ENCODE assay signal across 1 cellular context in the genomic region with DNA sequence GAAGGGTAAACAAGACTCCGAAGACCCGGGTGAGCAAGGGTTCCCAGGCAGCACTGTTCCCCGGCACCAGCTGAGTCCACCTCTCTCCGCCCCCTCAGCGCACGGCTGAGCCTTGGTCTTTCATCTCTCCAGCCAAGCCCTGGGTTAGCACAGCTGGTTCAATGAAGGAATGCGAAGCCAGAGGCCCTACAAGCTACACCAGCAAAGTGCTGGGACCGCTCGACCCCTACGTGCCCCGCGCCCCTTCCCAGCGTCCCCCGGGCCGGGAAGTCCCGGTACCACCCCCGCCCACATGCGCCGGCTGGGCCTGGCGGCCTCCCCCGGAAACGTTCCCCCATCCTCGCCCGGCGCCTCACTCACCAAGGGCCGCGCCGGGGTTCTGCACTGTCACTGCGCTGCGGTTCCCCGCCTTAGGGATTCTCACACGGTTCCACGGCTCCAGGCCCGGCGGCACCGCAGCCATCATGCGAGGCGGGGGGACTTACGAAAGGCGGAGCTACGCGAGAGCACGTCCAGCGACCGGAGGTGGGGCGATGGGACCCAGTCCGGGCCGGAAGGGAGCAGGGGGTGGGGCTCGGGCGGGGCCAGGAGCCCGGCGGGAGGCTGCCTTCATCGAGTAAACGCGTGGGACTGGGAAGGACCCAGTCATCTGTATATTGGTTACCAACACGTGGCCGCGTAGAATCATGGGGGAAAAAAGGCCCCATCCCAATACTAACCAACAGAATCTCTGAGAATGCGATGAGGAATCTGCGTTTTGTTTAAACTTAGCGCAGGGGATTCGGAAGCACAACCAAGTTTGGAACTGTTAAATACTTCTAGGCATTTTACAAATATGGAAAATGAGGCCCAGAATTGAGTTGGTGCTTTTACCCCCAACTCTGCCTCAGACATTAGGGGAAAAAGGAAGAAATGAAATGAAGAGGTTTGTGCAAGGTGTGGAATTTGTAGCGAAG.
A peak's percentile ranks its signal among the peaks of the same experiment; 100 is the strongest.
TF ChIP-seq lines count a peak whose summit lies in the region.

No MANE protein-coding gene starts in this region.

TF ChIP-seq in HepG2, 621 proteins besides CTCF, POLR2A, EP300 and RAD21 (continued from another document and continues in another):
- TF ChIP-seq, protein P1, sequence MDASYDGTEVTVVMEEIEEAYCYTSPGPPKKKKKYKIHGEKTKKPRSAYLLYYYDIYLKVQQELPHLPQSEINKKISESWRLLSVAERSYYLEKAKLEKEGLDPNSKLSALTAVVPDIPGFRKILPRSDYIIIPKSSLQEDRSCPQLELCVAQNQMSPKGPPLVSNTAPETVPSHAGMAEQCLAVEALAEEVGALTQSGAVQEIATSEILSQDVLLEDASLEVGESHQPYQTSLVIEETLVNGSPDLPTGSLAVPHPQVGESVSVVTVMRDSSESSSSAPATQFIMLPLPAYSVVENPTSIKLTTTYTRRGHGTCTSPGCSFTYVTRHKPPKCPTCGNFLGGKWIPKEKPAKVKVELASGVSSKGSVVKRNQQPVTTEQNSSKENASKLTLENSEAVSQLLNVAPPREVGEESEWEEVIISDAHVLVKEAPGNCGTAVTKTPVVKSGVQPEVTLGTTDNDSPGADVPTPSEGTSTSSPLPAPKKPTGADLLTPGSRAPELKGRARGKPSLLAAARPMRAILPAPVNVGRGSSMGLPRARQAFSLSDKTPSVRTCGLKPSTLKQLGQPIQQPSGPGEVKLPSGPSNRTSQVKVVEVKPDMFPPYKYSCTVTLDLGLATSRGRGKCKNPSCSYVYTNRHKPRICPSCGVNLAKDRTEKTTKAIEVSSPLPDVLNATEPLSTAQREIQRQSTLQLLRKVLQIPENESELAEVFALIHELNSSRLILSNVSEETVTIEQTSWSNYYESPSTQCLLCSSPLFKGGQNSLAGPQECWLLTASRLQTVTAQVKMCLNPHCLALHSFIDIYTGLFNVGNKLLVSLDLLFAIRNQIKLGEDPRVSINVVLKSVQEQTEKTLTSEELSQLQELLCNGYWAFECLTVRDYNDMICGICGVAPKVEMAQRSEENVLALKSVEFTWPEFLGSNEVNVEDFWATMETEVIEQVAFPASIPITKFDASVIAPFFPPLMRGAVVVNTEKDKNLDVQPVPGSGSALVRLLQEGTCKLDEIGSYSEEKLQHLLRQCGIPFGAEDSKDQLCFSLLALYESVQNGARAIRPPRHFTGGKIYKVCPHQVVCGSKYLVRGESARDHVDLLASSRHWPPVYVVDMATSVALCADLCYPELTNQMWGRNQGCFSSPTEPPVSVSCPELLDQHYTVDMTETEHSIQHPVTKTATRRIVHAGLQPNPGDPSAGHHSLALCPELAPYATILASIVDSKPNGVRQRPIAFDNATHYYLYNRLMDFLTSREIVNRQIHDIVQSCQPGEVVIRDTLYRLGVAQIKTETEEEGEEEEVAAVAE (CRISPR knock-in tag; IDR thresholded peaks at IDR 0.05; ENCODE audit: borderline replicate concordance): no peak; the same call in 1 of the 2 replicates
- TF ChIP-seq ZNF569 (CRISPR knock-in tag; IDR thresholded peaks at IDR 0.05; ENCODE audit: borderline replicate concordance): peak; percentile 89; the same call in 1 of the 2 replicates
- peak; percentile 61; the same call in 1 of the 2 replicates for TF ChIP-seq CEBPG (CRISPR knock-in tag; IDR thresholded peaks at IDR 0.05)
- TF ChIP-seq ZFP41 (CRISPR knock-in tag; IDR thresholded peaks at IDR 0.05; ENCODE audit: borderline replicate concordance): peak; percentile 85; the same call in 1 of the 2 replicates
- peak; percentile 92 for TF ChIP-seq POGZ (CRISPR knock-in tag; IDR thresholded peaks at IDR 0.05)
- no peak for TF ChIP-seq HMG20B (CRISPR knock-in tag; conservative IDR thresholded peaks at IDR 0.05)
- no peak for TF ChIP-seq NR1H2 (CRISPR knock-in tag; IDR thresholded peaks at IDR 0.05; ENCODE audit: borderline replicate concordance, low read depth)
- no peak for TF ChIP-seq STAT5B (CRISPR knock-in tag; IDR thresholded peaks at IDR 0.05)
- TF ChIP-seq SRY (CRISPR knock-in tag; IDR thresholded peaks at IDR 0.05): peak; percentile 73; the same call in 1 of the 2 replicates
- TF ChIP-seq DPF2 (CRISPR knock-in tag; IDR thresholded peaks at IDR 0.05; ENCODE audit: borderline replicate concordance, low read depth): no peak
- no peak for TF ChIP-seq TP53 (CRISPR knock-in tag; conservative IDR thresholded peaks at IDR 0.05)
- 0 out of 2 replicates have a peak, but pooled peaks have one; percentile 90 for TF ChIP-seq SNAPC2 (CRISPR knock-in tag; IDR thresholded peaks at IDR 0.05)
- 0 out of 2 replicates have a peak, but pooled peaks have one; percentile 55 for TF ChIP-seq ZNF891 (CRISPR knock-in tag; IDR thresholded peaks at IDR 0.05)
- TF ChIP-seq JUND (CRISPR knock-in tag; IDR thresholded peaks at IDR 0.05): peak; percentile 69
- TF ChIP-seq SP140L (CRISPR knock-in tag; IDR thresholded peaks at IDR 0.05; ENCODE audit: borderline replicate concordance): peak; percentile 42; the same call in 1 of the 2 replicates
- TF ChIP-seq, protein P2, sequence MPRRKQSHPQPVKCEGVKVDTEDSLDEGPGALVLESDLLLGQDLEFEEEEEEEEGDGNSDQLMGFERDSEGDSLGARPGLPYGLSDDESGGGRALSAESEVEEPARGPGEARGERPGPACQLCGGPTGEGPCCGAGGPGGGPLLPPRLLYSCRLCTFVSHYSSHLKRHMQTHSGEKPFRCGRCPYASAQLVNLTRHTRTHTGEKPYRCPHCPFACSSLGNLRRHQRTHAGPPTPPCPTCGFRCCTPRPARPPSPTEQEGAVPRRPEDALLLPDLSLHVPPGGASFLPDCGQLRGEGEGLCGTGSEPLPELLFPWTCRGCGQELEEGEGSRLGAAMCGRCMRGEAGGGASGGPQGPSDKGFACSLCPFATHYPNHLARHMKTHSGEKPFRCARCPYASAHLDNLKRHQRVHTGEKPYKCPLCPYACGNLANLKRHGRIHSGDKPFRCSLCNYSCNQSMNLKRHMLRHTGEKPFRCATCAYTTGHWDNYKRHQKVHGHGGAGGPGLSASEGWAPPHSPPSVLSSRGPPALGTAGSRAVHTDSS (CRISPR knock-in tag; conservative IDR thresholded peaks at IDR 0.05): 0 out of 2 replicates have a peak, but pooled peaks have one; percentile 37
- TF ChIP-seq SRF (IDR thresholded peaks at IDR 0.05; ENCODE audit: low read depth, low read length): no peak
- TF ChIP-seq ATAD3A (CRISPR knock-in tag; IDR thresholded peaks at IDR 0.05): no peak
- 0 out of 2 replicates have a peak, but pooled peaks have one; percentile 18 for TF ChIP-seq NR2F6 (IDR thresholded peaks at IDR 0.05)
- peak; percentile 45; the same call in 1 of the 2 replicates for TF ChIP-seq NR2F6 (CRISPR knock-in tag; IDR thresholded peaks at IDR 0.05)
- TF ChIP-seq CBX5 (CRISPR knock-in tag; IDR thresholded peaks at IDR 0.05; ENCODE audit: borderline replicate concordance): peak; percentile 54; the same call in 1 of the 2 replicates
- TF ChIP-seq, protein P3, sequence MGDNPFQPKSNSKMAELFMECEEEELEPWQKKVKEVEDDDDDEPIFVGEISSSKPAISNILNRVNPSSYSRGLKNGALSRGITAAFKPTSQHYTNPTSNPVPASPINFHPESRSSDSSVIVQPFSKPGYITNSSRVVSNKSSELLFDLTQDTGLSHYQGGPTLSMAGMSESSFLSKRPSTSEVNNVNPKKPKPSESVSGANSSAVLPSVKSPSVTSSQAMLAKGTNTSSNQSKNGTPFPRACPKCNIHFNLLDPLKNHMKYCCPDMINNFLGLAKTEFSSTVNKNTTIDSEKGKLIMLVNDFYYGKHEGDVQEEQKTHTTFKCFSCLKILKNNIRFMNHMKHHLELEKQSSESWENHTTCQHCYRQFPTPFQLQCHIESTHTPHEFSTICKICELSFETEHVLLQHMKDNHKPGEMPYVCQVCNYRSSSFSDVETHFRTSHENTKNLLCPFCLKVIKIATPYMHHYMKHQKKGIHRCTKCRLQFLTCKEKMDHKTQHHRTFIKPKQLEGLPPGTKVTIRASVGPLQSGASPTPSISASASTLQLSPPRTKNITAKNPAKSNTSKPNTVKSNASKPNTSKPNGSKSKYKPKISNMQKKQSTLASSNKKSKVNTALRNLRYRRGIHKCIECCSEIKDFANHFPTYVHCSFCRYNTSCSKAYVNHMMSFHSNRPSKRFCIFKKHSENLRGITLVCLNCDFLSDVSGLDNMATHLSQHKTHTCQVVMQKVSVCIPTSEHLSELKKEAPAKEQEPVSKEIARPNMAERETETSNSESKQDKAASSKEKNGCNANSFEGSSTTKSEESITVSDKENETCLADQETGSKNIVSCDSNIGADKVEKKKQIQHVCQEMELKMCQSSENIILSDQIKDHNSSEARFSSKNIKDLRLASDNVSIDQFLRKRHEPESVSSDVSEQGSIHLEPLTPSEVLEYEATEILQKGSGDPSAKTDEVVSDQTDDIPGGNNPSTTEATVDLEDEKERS (CRISPR knock-in tag; IDR thresholded peaks at IDR 0.05): 0 out of 2 replicates have a peak, but pooled peaks have one; percentile 70
- TF ChIP-seq HOXA9 (CRISPR knock-in tag; IDR thresholded peaks at IDR 0.05; ENCODE audit: borderline replicate concordance): peak; percentile 69; the same call in 1 of the 2 replicates
- peak; percentile 65; the same call in 1 of the 2 replicates for TF ChIP-seq SIN3A (IDR thresholded peaks at IDR 0.05; ENCODE audit: borderline replicate concordance, low read depth, low read length)
- TF ChIP-seq ZNF430 (CRISPR knock-in tag; IDR thresholded peaks at IDR 0.05): peak; percentile 91
- peak; percentile 30; the same call in 1 of the 2 replicates for TF ChIP-seq SOX5 (CRISPR knock-in tag; IDR thresholded peaks at IDR 0.05; ENCODE audit: borderline replicate concordance)
- TF ChIP-seq ZNF558 (CRISPR knock-in tag; IDR thresholded peaks at IDR 0.05; ENCODE audit: borderline replicate concordance): peak; percentile 68; the same call in 1 of the 2 replicates
- peak; percentile 63; the same call in 1 of the 2 replicates for TF ChIP-seq KDM5A (IDR thresholded peaks at IDR 0.05; ENCODE audit: borderline replicate concordance, low read length)
- TF ChIP-seq, protein P4, sequence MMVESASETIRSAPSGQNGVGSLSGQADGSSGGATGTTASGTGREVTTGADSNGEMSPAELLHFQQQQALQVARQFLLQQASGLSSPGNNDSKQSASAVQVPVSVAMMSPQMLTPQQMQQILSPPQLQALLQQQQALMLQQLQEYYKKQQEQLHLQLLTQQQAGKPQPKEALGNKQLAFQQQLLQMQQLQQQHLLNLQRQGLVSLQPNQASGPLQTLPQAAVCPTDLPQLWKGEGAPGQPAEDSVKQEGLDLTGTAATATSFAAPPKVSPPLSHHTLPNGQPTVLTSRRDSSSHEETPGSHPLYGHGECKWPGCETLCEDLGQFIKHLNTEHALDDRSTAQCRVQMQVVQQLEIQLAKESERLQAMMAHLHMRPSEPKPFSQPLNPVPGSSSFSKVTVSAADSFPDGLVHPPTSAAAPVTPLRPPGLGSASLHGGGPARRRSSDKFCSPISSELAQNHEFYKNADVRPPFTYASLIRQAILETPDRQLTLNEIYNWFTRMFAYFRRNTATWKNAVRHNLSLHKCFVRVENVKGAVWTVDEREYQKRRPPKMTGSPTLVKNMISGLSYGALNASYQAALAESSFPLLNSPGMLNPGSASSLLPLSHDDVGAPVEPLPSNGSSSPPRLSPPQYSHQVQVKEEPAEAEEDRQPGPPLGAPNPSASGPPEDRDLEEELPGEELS (CRISPR knock-in tag; IDR thresholded peaks at IDR 0.05): peak; percentile 33; the same call in 1 of the 2 replicates
- TF ChIP-seq HOXD1 (CRISPR knock-in tag; IDR thresholded peaks at IDR 0.05): peak; percentile 38; the same call in 1 of the 2 replicates
- TF ChIP-seq, protein P5, sequence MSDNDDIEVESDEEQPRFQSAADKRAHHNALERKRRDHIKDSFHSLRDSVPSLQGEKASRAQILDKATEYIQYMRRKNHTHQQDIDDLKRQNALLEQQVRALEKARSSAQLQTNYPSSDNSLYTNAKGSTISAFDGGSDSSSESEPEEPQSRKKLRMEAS (IDR thresholded peaks at IDR 0.05): peak; percentile 98
- TF ChIP-seq, protein P6, sequence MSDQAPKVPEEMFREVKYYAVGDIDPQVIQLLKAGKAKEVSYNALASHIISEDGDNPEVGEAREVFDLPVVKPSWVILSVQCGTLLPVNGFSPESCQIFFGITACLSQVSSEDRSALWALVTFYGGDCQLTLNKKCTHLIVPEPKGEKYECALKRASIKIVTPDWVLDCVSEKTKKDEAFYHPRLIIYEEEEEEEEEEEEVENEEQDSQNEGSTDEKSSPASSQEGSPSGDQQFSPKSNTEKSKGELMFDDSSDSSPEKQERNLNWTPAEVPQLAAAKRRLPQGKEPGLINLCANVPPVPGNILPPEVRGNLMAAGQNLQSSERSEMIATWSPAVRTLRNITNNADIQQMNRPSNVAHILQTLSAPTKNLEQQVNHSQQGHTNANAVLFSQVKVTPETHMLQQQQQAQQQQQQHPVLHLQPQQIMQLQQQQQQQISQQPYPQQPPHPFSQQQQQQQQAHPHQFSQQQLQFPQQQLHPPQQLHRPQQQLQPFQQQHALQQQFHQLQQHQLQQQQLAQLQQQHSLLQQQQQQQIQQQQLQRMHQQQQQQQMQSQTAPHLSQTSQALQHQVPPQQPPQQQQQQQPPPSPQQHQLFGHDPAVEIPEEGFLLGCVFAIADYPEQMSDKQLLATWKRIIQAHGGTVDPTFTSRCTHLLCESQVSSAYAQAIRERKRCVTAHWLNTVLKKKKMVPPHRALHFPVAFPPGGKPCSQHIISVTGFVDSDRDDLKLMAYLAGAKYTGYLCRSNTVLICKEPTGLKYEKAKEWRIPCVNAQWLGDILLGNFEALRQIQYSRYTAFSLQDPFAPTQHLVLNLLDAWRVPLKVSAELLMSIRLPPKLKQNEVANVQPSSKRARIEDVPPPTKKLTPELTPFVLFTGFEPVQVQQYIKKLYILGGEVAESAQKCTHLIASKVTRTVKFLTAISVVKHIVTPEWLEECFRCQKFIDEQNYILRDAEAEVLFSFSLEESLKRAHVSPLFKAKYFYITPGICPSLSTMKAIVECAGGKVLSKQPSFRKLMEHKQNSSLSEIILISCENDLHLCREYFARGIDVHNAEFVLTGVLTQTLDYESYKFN (CRISPR knock-in tag; conservative IDR thresholded peaks at IDR 0.05): peak; percentile 68
- TF ChIP-seq ZNF317 (CRISPR knock-in tag; IDR thresholded peaks at IDR 0.05): 0 out of 2 replicates have a peak, but pooled peaks have one; percentile 52
- 0 out of 2 replicates have a peak, but pooled peaks have one; percentile 12 for TF ChIP-seq NFYC (CRISPR knock-in tag; IDR thresholded peaks at IDR 0.05)
- TF ChIP-seq, protein P7, sequence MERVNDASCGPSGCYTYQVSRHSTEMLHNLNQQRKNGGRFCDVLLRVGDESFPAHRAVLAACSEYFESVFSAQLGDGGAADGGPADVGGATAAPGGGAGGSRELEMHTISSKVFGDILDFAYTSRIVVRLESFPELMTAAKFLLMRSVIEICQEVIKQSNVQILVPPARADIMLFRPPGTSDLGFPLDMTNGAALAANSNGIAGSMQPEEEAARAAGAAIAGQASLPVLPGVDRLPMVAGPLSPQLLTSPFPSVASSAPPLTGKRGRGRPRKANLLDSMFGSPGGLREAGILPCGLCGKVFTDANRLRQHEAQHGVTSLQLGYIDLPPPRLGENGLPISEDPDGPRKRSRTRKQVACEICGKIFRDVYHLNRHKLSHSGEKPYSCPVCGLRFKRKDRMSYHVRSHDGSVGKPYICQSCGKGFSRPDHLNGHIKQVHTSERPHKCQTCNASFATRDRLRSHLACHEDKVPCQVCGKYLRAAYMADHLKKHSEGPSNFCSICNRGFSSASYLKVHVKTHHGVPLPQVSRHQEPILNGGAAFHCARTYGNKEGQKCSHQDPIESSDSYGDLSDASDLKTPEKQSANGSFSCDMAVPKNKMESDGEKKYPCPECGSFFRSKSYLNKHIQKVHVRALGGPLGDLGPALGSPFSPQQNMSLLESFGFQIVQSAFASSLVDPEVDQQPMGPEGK (CRISPR knock-in tag; IDR thresholded peaks at IDR 0.05): peak; percentile 58; the same call in 1 of the 2 replicates
- TF ChIP-seq EHMT2 (IDR thresholded peaks at IDR 0.05; ENCODE audit: borderline replicate concordance, low read depth, low read length): no peak
- 0 out of 2 replicates have a peak, but pooled peaks have one; percentile 30 for TF ChIP-seq SMAD3 (CRISPR knock-in tag; IDR thresholded peaks at IDR 0.05)
